1 cellular context compared by ENCODE assay signal in the genomic region with DNA sequence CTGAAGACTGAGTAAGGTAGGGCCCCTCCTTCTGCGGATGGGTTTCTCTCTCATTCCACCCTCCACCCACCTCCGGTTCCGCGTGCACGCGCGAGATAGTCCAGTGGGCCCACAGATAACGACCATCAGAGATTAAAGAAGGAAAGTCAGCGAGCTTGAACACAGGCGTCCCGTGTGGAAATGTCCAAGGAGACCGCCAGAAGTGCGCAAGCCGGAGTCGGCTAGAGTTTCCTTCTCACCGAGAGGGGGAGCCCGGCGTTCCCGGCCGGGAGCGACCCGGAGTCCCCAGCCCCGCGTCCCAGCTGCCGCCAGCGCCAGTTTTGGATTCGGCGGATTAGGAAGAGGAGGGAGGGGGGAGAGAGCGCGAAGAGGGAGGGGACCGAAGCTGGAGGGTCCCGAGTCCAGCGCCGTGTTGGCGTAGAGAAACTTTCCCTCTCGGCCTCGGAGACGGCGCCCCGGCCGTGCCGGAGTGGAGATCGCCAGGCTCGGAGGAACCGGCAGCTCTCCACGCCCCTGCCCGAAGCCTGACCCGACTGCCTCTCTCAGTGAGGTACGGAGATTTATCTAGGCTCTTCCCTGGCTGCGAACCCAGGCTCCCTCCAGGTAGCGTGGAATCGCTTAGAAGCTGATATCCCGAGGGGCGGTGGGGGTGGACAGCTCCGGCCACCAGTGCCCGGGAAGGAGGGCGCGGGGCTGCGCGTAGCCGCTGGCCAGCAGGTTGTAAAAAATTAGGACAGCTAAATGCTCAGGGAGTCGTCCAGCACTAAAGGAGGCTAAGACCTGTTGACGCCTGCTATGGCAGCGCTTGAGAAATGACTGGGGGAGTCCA.
TF ChIP-seq lines count a peak whose summit lies in the region.

A gene with protein sequence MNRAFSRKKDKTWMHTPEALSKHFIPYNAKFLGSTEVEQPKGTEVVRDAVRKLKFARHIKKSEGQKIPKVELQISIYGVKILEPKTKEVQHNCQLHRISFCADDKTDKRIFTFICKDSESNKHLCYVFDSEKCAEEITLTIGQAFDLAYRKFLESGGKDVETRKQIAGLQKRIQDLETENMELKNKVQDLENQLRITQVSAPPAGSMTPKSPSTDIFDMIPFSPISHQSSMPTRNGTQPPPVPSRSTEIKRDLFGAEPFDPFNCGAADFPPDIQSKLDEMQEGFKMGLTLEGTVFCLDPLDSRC (plus strand): TSS at position 258 of the 829 bp plus-strand sequence. CDS start 185,829 bp downstream, outside the sequence.

TF ChIP-seq in K562, 482 proteins besides CTCF, POLR2A, EP300 and RAD21 (continued from another document):
- no peak for TF ChIP-seq GTF3C2 (IDR thresholded peaks at IDR 0.05; ENCODE audit: borderline replicate concordance, extremely low read depth, insufficient read length)
- no peak for TF ChIP-seq KLF10 (CRISPR knock-in tag; IDR thresholded peaks at IDR 0.05)
- peak; percentile 49 for TF ChIP-seq CCNT2 (IDR thresholded peaks at IDR 0.05; ENCODE audit: borderline replicate concordance, extremely low read depth, insufficient read length, low read depth, low read length)
- no peak for TF ChIP-seq ZNF584 (CRISPR knock-in tag; IDR thresholded peaks at IDR 0.05; ENCODE audit: low read depth)
